34 cellular contexts compared by ENCODE assay signal in the genomic region with DNA sequence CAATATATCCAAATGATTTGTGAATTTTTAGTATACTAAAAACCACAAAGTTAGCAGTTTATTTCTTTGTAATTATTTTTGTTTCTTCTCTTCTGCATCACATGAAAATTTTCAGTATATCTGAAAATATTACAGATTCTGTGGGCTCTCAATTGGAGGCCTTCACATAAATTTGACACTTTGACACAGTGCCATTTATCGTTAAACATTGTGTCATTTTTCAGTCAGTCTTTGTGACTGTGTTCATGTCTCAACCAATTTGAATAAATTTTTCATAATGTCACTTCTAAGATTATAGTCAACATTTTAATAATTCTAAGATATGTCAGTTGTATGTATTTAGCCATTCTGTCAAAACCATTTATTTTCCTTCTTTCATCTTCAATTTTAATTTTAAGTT.
"Had no signal": no experiment of that assay in that cellular context is flagged by ENCODE, and none has a peak within 500 bp of the region (broad histone marks: within the 10 kb centered on the region; RNA-seq: fewer than 3 reads in every experiment).

No MANE protein-coding gene starts in this region.

- H3K4me3 ChIP-seq: MG63 had no signal

- DNase-seq: Karpas-422, Kasumi-1, MG63, MM.1S, MV-4-11, NCI-H1048, NCI-H1092, NCI-H1092 treated with DMSO at 0.1 percent for 48 hours, NCI-H1105, NCI-H1105 treated with DMSO at 0.1 percent for 48 hours, NCI-H1417, NCI-H1417 treated with DMSO at 0.1 percent for 48 hours, NCI-H1436, NCI-H1436 treated with DMSO at 0.1 percent for 48 hours, NCI-H146, NCI-H1694, NCI-H1694 treated with DMSO at 0.1 percent for 48 hours, NCI-H187, NCI-H187 treated with DMSO at 0.1 percent for 48 hours, NCI-H1930, NCI-H2029, NCI-H2029 treated with DMSO at 0.1 percent for 48 hours, NCI-H2081, NCI-H2081 treated with DMSO at 0.1 percent for 48 hours, NCI-H2107, NCI-H2171, NCI-H2171 treated with DMSO at 0.1 percent for 48 hours, NCI-H2227 treated with DMSO at 0.1 percent for 48 hours, NCI-H226, NCI-H345, NCI-H446, NCI-H446 treated with DMSO at 0.1 percent for 48 hours, NCI-H510A had no signal

- H3K27me3 ChIP-seq: MG63 had no signal

- H3K36me3 ChIP-seq: MG63 had no signal

- H3K9ac ChIP-seq: KMS-11 had no signal

- H3K4me2 ChIP-seq: KMS-11 had no signal

- H3K27ac ChIP-seq: KMS-11 had no signal

- H3K9me3 ChIP-seq: MG63 had no signal
